ENCODE assay signal across 10 cellular contexts in the genomic region with DNA sequence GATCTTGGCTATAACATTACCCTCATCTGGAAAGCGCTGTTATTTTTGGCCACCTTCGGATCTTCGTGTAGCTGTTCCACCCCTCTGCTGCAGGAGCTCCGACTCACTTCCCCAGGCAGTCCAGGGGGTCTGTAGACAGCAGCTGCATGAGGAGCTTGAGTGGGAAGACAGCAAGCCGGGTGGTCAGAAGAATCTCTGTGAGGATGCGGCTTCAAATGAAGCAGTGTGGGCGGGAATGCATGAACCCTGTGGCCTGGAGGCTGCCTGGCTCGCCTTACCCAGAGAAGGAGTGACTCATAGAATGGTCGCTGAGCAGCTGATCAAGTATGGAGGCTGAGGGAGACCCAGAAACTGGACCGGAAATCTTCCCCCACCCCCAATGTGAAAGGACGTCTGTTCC. TPM values are rescaled to one million over a fixed set of nuclear protein-coding genes. Genes with fewer than 3 reads are reported as not detected.
DNase-seq lines count a peak whose midpoint lies in the region; ATAC-seq and TF ChIP-seq lines count a peak whose summit lies in the region.
"Had no signal": no experiment of that assay in that cellular context is flagged by ENCODE, and none has a peak within 500 bp of the region (broad histone marks: within the 10 kb centered on the region; RNA-seq: fewer than 3 reads in every experiment).

No MANE protein-coding gene starts in this region.

- intact Hi-C loops in colonic mucosa (cut with DNase I): no loop called here

- H3K9me3 ChIP-seq in fibroblast of lung (ENCODE audit: control insufficient read depth, insufficient read depth, low read depth, low read length) (no peaks in the 10 kb centered on the region), colonic mucosa (no peaks in the 10 kb centered on the region)

- H3K9ac ChIP-seq in fibroblast of lung (ENCODE audit: insufficient read depth, low read length): no peak overlapping the region
- H3K9ac ChIP-seq in colonic mucosa (ENCODE audit: low read depth in 2 of 2, low read length in 2 of 2): no peak overlapping the region

- peaks cover 55% of the 10 kb centered on the region for H3K36me3 Mint-ChIP-seq in neural crest cell (ENCODE audit: low read depth)
- H3K36me3 Mint-ChIP-seq: CD8-positive, alpha-beta memory T cell had no signal

- no peak for ATAC-seq in HG03520 (IDR thresholded peaks at IDR 0.05; ENCODE audit: unreplicated experiment)
- ATAC-seq in GM18907 (IDR thresholded peaks at IDR 0.05; ENCODE audit: unreplicated experiment): no peak

- H3K4me1 ChIP-seq in fibroblast of lung (ENCODE audit: control insufficient read depth, extremely low read depth, insufficient read depth, low read length) (peaks cover 5% of the 10 kb centered on the region), colonic mucosa (no peaks in the 10 kb centered on the region)

- no peaks in the 10 kb centered on the region for H3K27me3 Mint-ChIP-seq in neural crest cell (ENCODE audit: low read depth)

- H3K36me3 ChIP-seq in BJ (ENCODE audit: control insufficient read depth, insufficient read depth, low read length): peaks cover 2% of the 10 kb centered on the region
- no peaks in the 10 kb centered on the region for H3K36me3 ChIP-seq in fibroblast of lung (ENCODE audit: control insufficient read depth, insufficient read depth, low read length)
- no peaks in the 10 kb centered on the region for H3K36me3 ChIP-seq in colonic mucosa

- H3K9me3 Mint-ChIP-seq in neural crest cell: peaks cover 6% of the 10 kb centered on the region

- CTCF ChIA-PET in BJ (lab: Yijun Ruan, JAX): interaction anchor here (0.8 to 1.8 kb wide), 3 partner anchors 9 to 42 kb away, joined by 3 to 5 read pairs (median 4); no protein-coding TSS in a partner anchor

- POLR2A ChIA-PET in BJ (lab: Charles Lee): interaction anchor here (0.5 to 0.6 kb wide), 3 partner anchors 30 to 1109 kb away, joined by 3 to 17 read pairs (median 4); no protein-coding TSS in a partner anchor

- H3K27ac ChIP-seq in fibroblast of lung (ENCODE audit: insufficient read depth, low read length) (no peak overlapping the region), colonic mucosa (no peak overlapping the region)
- H3K27ac ChIP-seq: coronary artery had no signal

- H3K4me3 Mint-ChIP-seq in neural crest cell: no peak overlapping the region
- H3K4me3 Mint-ChIP-seq: CD8-positive, alpha-beta memory T cell had no signal

- no peak for TF ChIP-seq CTCF in BJ (IDR thresholded peaks at IDR 0.05; ENCODE audit: insufficient read depth, low read depth, low read length)
- no peak for TF ChIP-seq CTCF in fibroblast of lung (conservative IDR thresholded peaks at IDR 0.05 in 1 of 2, IDR thresholded peaks at IDR 0.05 in 1 of 2; ENCODE audit: low read depth in 1 of 2, low read length in 2 of 2)
- TF ChIP-seq CTCF in neural crest cell (conservative IDR thresholded peaks at IDR 0.05): no peak
- no peak for TF ChIP-seq CTCF in colonic mucosa (IDR thresholded peaks at IDR 0.05)

- H4K20me1 ChIP-seq in fibroblast of lung (ENCODE audit: control insufficient read depth, extremely low read depth, insufficient read depth, low read length): no peaks in the 10 kb centered on the region

- H3K4me3 ChIP-seq in BJ (ENCODE audit: low read depth, low read length) (peak overlapping the region; percentile 11; the same call in 1 of the 2 replicates), fibroblast of lung (replicated peaks in 1 of 4; ENCODE audit: control extremely low read depth in 1 of 4, insufficient read depth in 1 of 4, low read depth in 3 of 4, low read length in 4 of 4) (peak overlapping the region in 1 of 4 experiments; percentile 29), colonic mucosa (no peak overlapping the region)
- H3K4me3 ChIP-seq: coronary artery had no signal

- H3K4me1 Mint-ChIP-seq in neural crest cell: peaks cover 30% of the 10 kb centered on the region
- H3K4me1 Mint-ChIP-seq: CD8-positive, alpha-beta memory T cell had no signal

- DNase-seq in BJ (ENCODE audit: low read depth) (peak; percentile 81), RPMI7951 (ENCODE audit: low read depth) (peak; percentile 99), fibroblast of lung (ENCODE audit: low read depth in 2 of 2) (peak; percentile 82 to 100), neural crest cell (ENCODE audit: low read depth, low spot score) (no peak), colonic mucosa (no peak), NCI-H524 treated with DMSO at 0.1 percent for 48 hours (lab: John Stamatoyannopoulos, UW) (no peak)
- DNase-seq: CD8-positive, alpha-beta memory T cell had no signal

- no peaks in the 10 kb centered on the region for H3K79me2 ChIP-seq in fibroblast of lung (ENCODE audit: control insufficient read depth, insufficient read depth, low read length)

- peak overlapping the region; percentile 63 for H3K4me2 ChIP-seq in fibroblast of lung (ENCODE audit: extremely low read depth, insufficient read depth, low read length)

- no peak overlapping the region for H2AFZ ChIP-seq in fibroblast of lung (ENCODE audit: low read length)

- H3K27me3 ChIP-seq in BJ (ENCODE audit: control insufficient read depth, insufficient read depth, low read length) (no peaks in the 10 kb centered on the region), fibroblast of lung (ENCODE audit: control insufficient read depth, insufficient read depth, low read length) (no peaks in the 10 kb centered on the region), colonic mucosa (no peaks in the 10 kb centered on the region)

- H3K27ac Mint-ChIP-seq in neural crest cell (ENCODE audit: unreplicated experiment): peak overlapping the region; percentile 83

RNA-seq across cellular contexts. Expression of a gene that starts 45.2 kb away (rescaled TPM):
- polyA plus RNA-seq in BJ (2011; rRNA removed) (47.0 and 50.0 TPM in 2 replicates), fibroblast of lung (66.5 and 130 TPM in 2 replicates)
- polyA minus RNA-seq in BJ (2011; rRNA and poly(A)+ RNA removed): 54.5 and 63.5 TPM in 2 replicates
- total RNA-seq in RPMI7951 (2014; rRNA removed; shearing (Covaris generic)): 13.2 and 18.7 TPM in 2 replicates
- total RNA-seq in fibroblast of lung (9.2 and 15.7 TPM in 2 replicates), neural crest cell (147 and 150 TPM in 2 replicates), colonic mucosa (10 to 100 TPM; 25.7 to 35.0 TPM)
- polyA plus RNA-seq in fibroblast of lung (2012): 124 and 286 TPM in 2 replicates
- 78.0 and 158 TPM in 2 replicates for polyA minus RNA-seq in fibroblast of lung (ENCODE audit: low replicate concordance)
- total RNA-seq: CD8-positive, alpha-beta memory T cell had no signal
- polyA plus RNA-seq: CD8-positive, alpha-beta memory T cell had no signal

Comparison
In these comparisons a context has a peak if more than half of its experiments do, and no peak if none do; other contexts are left out.
1. DNase-seq: peak in BJ (single experiment), RPMI7951 (single experiment) and fibroblast of lung (2 of 2); none in neural crest cell (single experiment), colonic mucosa (single experiment) and NCI-H524 treated with DMSO at 0.1 percent for 48 hours (single experiment).